26 cellular contexts compared by ENCODE assay signal in genomic region chr1:229905652-229906051, GRCh38.
"Had no signal": no experiment of that assay in that cellular context is flagged by ENCODE, and none has a peak within 500 bp of the region (broad histone marks: within the 10 kb centered on the region; RNA-seq: fewer than 3 reads in every experiment).

No MANE protein-coding gene starts in this region.

- H3K4me1 ChIP-seq: left lung, neural progenitor cell, right atrium auricular region, sigmoid colon, spleen, suprapubic skin, tibial artery, upper lobe of right lung had no signal

- H3K36me3 ChIP-seq: left lung, neural progenitor cell, neutrophil, right atrium auricular region, sigmoid colon, spleen, suprapubic skin, thoracic aorta, tibial artery, upper lobe of right lung had no signal

- H2AFZ ChIP-seq: neural progenitor cell had no signal

- H3K4me3 ChIP-seq: left lung, lung, neural progenitor cell, right atrium auricular region, sigmoid colon, spleen, suprapubic skin, thoracic aorta, tibial artery, upper lobe of right lung had no signal

- H3K27me3 ChIP-seq: neural progenitor cell, right atrium auricular region, sigmoid colon, suprapubic skin, upper lobe of right lung had no signal

- H3K4me2 ChIP-seq: neural progenitor cell had no signal

- DNase-seq: hippocampal formation; kidney glomerular epithelial cell; left cardiac atrium; left lung; mesendoderm; naive B cell; natural killer cell; nephron progenitor cell; occipital lobe; sigmoid colon; small intestine; spleen; stimulated activated CD4-positive, alpha-beta T cell treated with anti-CD3 and anti-CD28 coated beads, Interleukin-4, amount 100 ng/mL, for 24 hours; stimulated activated naive CD4-positive, alpha-beta T cell; tibial artery; trophoblast cell; upper lobe of right lung had no signal

- H3K9ac ChIP-seq: neural progenitor cell had no signal

- H3K9me3 ChIP-seq: left lung, neutrophil, right atrium auricular region, sigmoid colon, suprapubic skin, thoracic aorta, tibial artery, upper lobe of right lung had no signal

- FAIRE-seq: keratinocyte, urothelium cell line had no signal

- H3K27ac ChIP-seq: left lung, neural progenitor cell, neutrophil, right atrium auricular region, sigmoid colon, spleen, suprapubic skin, thoracic aorta, tibial artery, upper lobe of right lung had no signal

- ATAC-seq: left cardiac atrium; left lung; natural killer cell; stimulated activated effector memory CD8-positive, alpha-beta T cell treated with anti-CD3 and anti-CD28 coated beads, Interleukin-12 subunit alpha, Interleukin-12 subunit beta, amount 100 ng/mL, for 72 hours; upper lobe of right lung had no signal
